10 cellular contexts compared by ENCODE assay signal in the genomic region with DNA sequence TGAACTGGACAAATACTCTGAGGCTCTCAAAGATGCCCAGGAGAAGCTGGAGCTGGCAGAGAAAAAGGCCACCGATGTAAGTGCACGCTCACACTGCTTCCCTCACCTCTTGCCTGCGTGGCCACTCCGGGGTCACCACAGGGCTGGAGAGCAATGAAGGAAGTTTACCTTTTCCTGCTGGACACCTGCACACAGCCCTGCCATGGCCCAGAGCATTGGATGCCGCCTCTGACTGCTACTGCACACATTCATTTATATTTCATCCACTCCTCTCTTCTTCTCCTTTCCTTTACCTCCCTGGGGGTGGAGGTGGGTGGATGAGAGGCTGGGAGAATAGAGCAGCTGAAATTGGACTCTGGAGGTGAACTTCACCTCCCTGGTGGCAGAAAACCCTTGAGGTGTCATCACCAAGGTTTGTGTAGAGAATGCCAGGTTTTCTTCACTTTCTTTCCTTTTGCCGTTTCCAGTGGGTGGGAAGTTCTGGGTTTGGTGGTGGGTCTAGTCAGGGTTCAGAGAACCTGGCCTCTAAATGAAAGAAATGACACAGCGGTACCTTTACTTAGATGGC. TPM values are rescaled to one million over a fixed set of nuclear protein-coding genes. Genes with fewer than 3 reads are reported as not detected.
A peak's percentile ranks its signal among the peaks of the same experiment; 100 is the strongest.
DNase-seq lines count a peak whose midpoint lies in the region; ATAC-seq and TF ChIP-seq lines count a peak whose summit lies in the region.
"Had no signal": no experiment of that assay in that cellular context is flagged by ENCODE, and none has a peak within 500 bp of the region (broad histone marks: within the 10 kb centered on the region; RNA-seq: fewer than 3 reads in every experiment).

No MANE protein-coding gene starts in this region.

- no peak for DNase-seq in stimulated activated naive CD8-positive, alpha-beta T cell treated with anti-CD3 and anti-CD28 coated beads, Interleukin-15, Interleukin-2, amounts not matched to agents 100 U/mL and 50 U/mL, for 24 hours
- no peak for DNase-seq in endothelial cell (ENCODE audit: low spot score)
- DNase-seq in naive B cell: no peak
- DNase-seq in A172 (ENCODE audit: low spot score): no peak
- DNase-seq in hippocampal formation (lab: John Stamatoyannopoulos, UW): no peak
- DNase-seq in NCI-H1694 treated with DMSO at 0.1 percent for 48 hours (lab: John Stamatoyannopoulos, UW): no peak
- DNase-seq in HT-29 (ENCODE audit: low spot score): no peak
- DNase-seq: cortex of kidney; stimulated activated CD4-positive, alpha-beta T cell treated with anti-CD3 and anti-CD28 coated beads, Interleukin-2, amount 100 ng/mL, for 48 hours had no signal

- peak overlapping the region; percentile 35 for H3K4me3 Mint-ChIP-seq in stimulated activated naive CD8-positive, alpha-beta T cell treated with anti-CD3 and anti-CD28 coated beads, Interleukin-15, Interleukin-2, amounts not matched to agents 100 ng/mL and 50 ng/mL, for 24 hours
- H3K4me3 Mint-ChIP-seq in endothelial cell (ENCODE audit: unreplicated experiment): peak overlapping the region; percentile 89
- peak overlapping the region; percentile 22 to 88 (median 66) for H3K4me3 Mint-ChIP-seq in naive B cell

- no peak for TF ChIP-seq CTCF in endothelial cell (IDR thresholded peaks at IDR 0.05; ENCODE audit: unreplicated experiment)

- H3K9me3 Mint-ChIP-seq in stimulated activated naive CD8-positive, alpha-beta T cell treated with anti-CD3 and anti-CD28 coated beads, Interleukin-15, Interleukin-2, amounts not matched to agents 100 ng/mL and 50 ng/mL, for 24 hours: no peaks in the 10 kb centered on the region
- H3K9me3 Mint-ChIP-seq in endothelial cell (ENCODE audit: unreplicated experiment) (no peaks in the 10 kb centered on the region), naive B cell (peaks cover 0 to 2% (median 0%) of the 10 kb centered on the region in 7 donors)

- ATAC-seq in stimulated activated naive CD8-positive, alpha-beta T cell treated with anti-CD3 and anti-CD28 coated beads, Interleukin-15, Interleukin-2, amounts not matched to agents 100 U/mL and 50 U/mL, for 24 hours: no peak
- no peak for ATAC-seq in naive B cell (ENCODE audit: low read depth in 2 of 2)

- peaks cover 18% of the 10 kb centered on the region for H3K4me1 Mint-ChIP-seq in stimulated activated naive CD8-positive, alpha-beta T cell treated with anti-CD3 and anti-CD28 coated beads, Interleukin-15, Interleukin-2, amounts not matched to agents 100 ng/mL and 50 ng/mL, for 24 hours (ENCODE audit: low read depth)
- peaks cover 25% of the 10 kb centered on the region for H3K4me1 Mint-ChIP-seq in endothelial cell (ENCODE audit: unreplicated experiment)
- peaks cover 24 to 31% (median 26%) of the 10 kb centered on the region in 3 donors for H3K4me1 Mint-ChIP-seq in naive B cell

- H3K27ac Mint-ChIP-seq in stimulated activated naive CD8-positive, alpha-beta T cell treated with anti-CD3 and anti-CD28 coated beads, Interleukin-15, Interleukin-2, amounts not matched to agents 100 ng/mL and 50 ng/mL, for 24 hours: no peak overlapping the region
- no peak overlapping the region for H3K27ac Mint-ChIP-seq in endothelial cell (ENCODE audit: unreplicated experiment)
- H3K27ac Mint-ChIP-seq in naive B cell: no peak overlapping the region

- peaks cover 76% of the 10 kb centered on the region for H3K27me3 Mint-ChIP-seq in stimulated activated naive CD8-positive, alpha-beta T cell treated with anti-CD3 and anti-CD28 coated beads, Interleukin-15, Interleukin-2, amounts not matched to agents 100 ng/mL and 50 ng/mL, for 24 hours
- H3K27me3 Mint-ChIP-seq in endothelial cell (ENCODE audit: unreplicated experiment): peaks cover 33% of the 10 kb centered on the region
- H3K27me3 Mint-ChIP-seq in naive B cell: peaks cover 62 to 75% (median 68%) of the 10 kb centered on the region in 3 donors

- no peaks in the 10 kb centered on the region for H3K36me3 Mint-ChIP-seq in stimulated activated naive CD8-positive, alpha-beta T cell treated with anti-CD3 and anti-CD28 coated beads, Interleukin-15, Interleukin-2, amounts not matched to agents 100 ng/mL and 50 ng/mL, for 24 hours (ENCODE audit: low read depth)
- peaks cover 3% of the 10 kb centered on the region for H3K36me3 Mint-ChIP-seq in endothelial cell (ENCODE audit: low read depth, unreplicated experiment)
- no peaks in the 10 kb centered on the region for H3K36me3 Mint-ChIP-seq in naive B cell

RNA-seq across cellular contexts. Expression of gene TPM1, which starts 1.6 kb away (rescaled TPM):
- 106 TPM for total RNA-seq in endothelial cell (ENCODE audit: unreplicated experiment)
- polyA plus RNA-seq in naive B cell (ENCODE audit: low read depth in 6 of 6): 1 to 10 TPM; 1.7 to 6.9 (median 4.0) TPM
- total RNA-seq in A172 (2014; rRNA removed; shearing (Covaris generic)): 666 and 678 TPM in 2 replicates
- 155 and 197 TPM in 2 replicates for total RNA-seq in HT-29 (2014; rRNA removed; shearing (Covaris generic))

Comparison
In these comparisons a context has a peak if more than half of its experiments do, and no peak if none do; other contexts are left out.
1. H3K4me3 Mint-ChIP-seq: peak in every context shown above with its lines; median percentile 89 in endothelial cell; 66 in naive B cell; 35 in stimulated activated naive CD8-positive, alpha-beta T cell treated with anti-CD3 and anti-CD28 coated beads, Interleukin-15, Interleukin-2, amounts not matched to agents 100 ng/mL and 50 ng/mL, for 24 hours.